ENCODE assay signal across 8 cellular contexts in genomic region chr15:98823012-98823458, GRCh38.
DNase-seq lines count a peak whose midpoint lies in the region; ATAC-seq and TF ChIP-seq lines count a peak whose summit lies in the region.

No MANE protein-coding gene starts in this region.

- H3K23ac ChIP-seq in IMR-90 (ENCODE audit: low read depth, low read length) = no peak overlapping the region; the same call in 1 of the 2 replicates

- in situ Hi-C loops in IMR-90 (cut with MboI; ENCODE audit: low sequenced_read_pairs) = no loop called here

- peak overlapping the region in 1 of 2 experiments; percentile 33; a peak in 2 of 4 replicates for H4K8ac ChIP-seq in IMR-90 (ENCODE audit: low read depth in 2 of 2, low read length in 2 of 2)

- H3K18ac ChIP-seq in IMR-90 (ENCODE audit: low read depth, low read length) = no peak overlapping the region; the same call in 1 of the 2 replicates

- H4K91ac ChIP-seq in IMR-90 (ENCODE audit: insufficient read depth, low read depth, low read length) = no peak overlapping the region

- H3K4me1 ChIP-seq in IMR-90 (ENCODE audit: control insufficient read depth, insufficient read depth, low read length) = peaks cover 10% of the 10 kb centered on the region
- H3K4me1 ChIP-seq in adipocyte (ENCODE audit: control insufficient read depth, insufficient read depth, low read length) = no peaks in the 10 kb centered on the region
- peaks cover 0 to 6% of the 10 kb centered on the region in 2 donors for H3K4me1 ChIP-seq in lung (ENCODE audit: control insufficient read depth in 2 of 2, insufficient read depth in 2 of 2, low read length in 2 of 2)

- H3K4me2 ChIP-seq in IMR-90 (ENCODE audit: low read depth, low read length) = peak overlapping the region; percentile 79

- peak overlapping the region; percentile 75 for H2BK5ac ChIP-seq in IMR-90 (ENCODE audit: low read depth, low read length, poor library complexity, severe bottlenecking)

- H2AK9ac ChIP-seq in IMR-90 (replicated peaks; ENCODE audit: low read depth, low read length, poor library complexity) = no peak overlapping the region

- H3K36me3 ChIP-seq in IMR-90 (ENCODE audit: control insufficient read depth, insufficient read depth, low read length) (peaks cover 3% of the 10 kb centered on the region; the same call in 1 of the 2 replicates), adipocyte (ENCODE audit: control insufficient read depth, insufficient read depth, low read length, severe bottlenecking) (no peaks in the 10 kb centered on the region), lung (ENCODE audit: control insufficient read depth in 2 of 2, insufficient read depth in 2 of 2, low read length in 2 of 2) (no peaks in the 10 kb centered on the region)

- BruUV-seq in IMR-90 (replicated peaks; lab: Mats Ljungman, UMichigan) = no TSS peak

- H3K9me3 ChIP-seq in IMR-90 (ENCODE audit: control insufficient read depth, insufficient read depth, low read length) = peaks cover 5% of the 10 kb centered on the region
- H3K9me3 ChIP-seq in adipocyte (ENCODE audit: control insufficient read depth, low read length) = peaks cover 22% of the 10 kb centered on the region
- H3K9me3 ChIP-seq in lung (ENCODE audit: control insufficient read depth in 2 of 2, insufficient read depth in 1 of 2, low read length in 1 of 2) = peaks cover 0 to 6% of the 10 kb centered on the region in 2 donors

- no peak overlapping the region for H3K9ac ChIP-seq in IMR-90 (ENCODE audit: low read depth, low read length)
- H3K9ac ChIP-seq in adipocyte (ENCODE audit: low read length) = no peak overlapping the region

- no peak overlapping the region for H2AK5ac ChIP-seq in IMR-90 (ENCODE audit: low read depth, low read length)

- H3K27ac ChIP-seq in IMR-90 (ENCODE audit: insufficient read depth, low read length) = no peak overlapping the region
- no peak overlapping the region for H3K27ac ChIP-seq in lung (ENCODE audit: low read depth in 1 of 2, low read length in 1 of 2)

- ATAC-seq in IMR-90 (ENCODE audit: low read depth) = peak; percentile 98
- peak; percentile 47 for ATAC-seq in lung (ENCODE audit: insufficient read depth, low FRiP score)
- ATAC-seq in HG03571 (IDR thresholded peaks at IDR 0.05; ENCODE audit: unreplicated experiment) = no peak
- ATAC-seq in HG02973 (IDR thresholded peaks at IDR 0.05; ENCODE audit: unreplicated experiment) = no peak

- no peak for TF ChIP-seq RAD21 in IMR-90 (IDR thresholded peaks at IDR 0.05; ENCODE audit: low read length)

- H3K4ac ChIP-seq in IMR-90 (ENCODE audit: low read depth, low read length) = no peak overlapping the region

- no CpG with 5 or more reads among the region's 2 CpGs for WGBS in IMR-90 (ENCODE audit: extremely low coverage in 2 of 2, insufficient read length in 1 of 2), 2 experiments
- 41 to 65% methylated on average over 2 of the region's 2 CpGs for WGBS in lung, 2 donors

- TF ChIP-seq POLR2A in IMR-90 (IDR thresholded peaks at IDR 0.05; ENCODE audit: low read depth, low read length) = no peak

- 0 out of 2 replicates have a peak overlapping the region, but pooled peaks have one; percentile 1 for H2BK120ac ChIP-seq in IMR-90 (ENCODE audit: low read depth, low read length)

- no peak overlapping the region; the same call in 1 of the 2 replicates for H3K56ac ChIP-seq in IMR-90 (ENCODE audit: extremely low read depth, insufficient read depth, low read length)

- intact Hi-C loops in IMR-90 (cut with micrococcal nuclease) = no loop called here

- no peak overlapping the region for H2AFZ ChIP-seq in IMR-90 (replicated peaks; ENCODE audit: low read length, poor library complexity)

- H2BK15ac ChIP-seq in IMR-90 (ENCODE audit: low read depth, low read length) = no peak overlapping the region; the same call in 2 of the 3 replicates

- TF ChIP-seq CTCF in AG10803 (conservative IDR thresholded peaks at IDR 0.05; ENCODE audit: low read length) (no peak), IMR-90 (conservative IDR thresholded peaks at IDR 0.05; ENCODE audit: low read depth, low read length) (no peak), lung (IDR thresholded peaks at IDR 0.05; ENCODE audit: control extremely low read depth, extremely low read depth) (no peak)

- no peak overlapping the region for H4K5ac ChIP-seq in IMR-90 (ENCODE audit: low read depth, low read length)

- POLR2A ChIA-PET in IMR-90 (lab: Charles Lee; ENCODE audit: unreplicated experiment) = no interaction called here

- H4K20me1 ChIP-seq in IMR-90 (ENCODE audit: insufficient read depth, low read length) = peaks cover 38% of the 10 kb centered on the region

- H3K9me1 ChIP-seq in IMR-90 (ENCODE audit: insufficient read depth, low read length) = peaks cover 7% of the 10 kb centered on the region; the same call in 1 of the 2 replicates

- CTCF ChIA-PET in IMR-90 (lab: Yijun Ruan, JAX) = interaction anchor here (0.6 to 0.9 kb wide), 3 partner anchors 27 to 304 kb away, joined by 3 read pairs; no protein-coding TSS in a partner anchor

- DNase-seq in AG10803 (ENCODE audit: low read depth) (peak; percentile 72), IMR-90 (peak; percentile 96), adipocyte (ENCODE audit: low read depth) (peak; percentile 52), lung (ENCODE audit: low spot score) (no peak)
- no peak for DNase-seq in stimulated activated CD4-positive, alpha-beta T cell treated with anti-CD3 and anti-CD28 coated beads, Interleukin-2, amount 100 ng/mL, for 48 hours
- no peak for DNase-seq in effector CD4-positive, alpha-beta T cell

- H3K4me3 ChIP-seq in AG10803 (ENCODE audit: low read length) (0 out of 2 replicates have a peak overlapping the region, but pooled peaks have one; percentile 12), IMR-90 (ENCODE audit: insufficient read depth, low read depth, low read length) (no peak overlapping the region; the same call in 1 of the 2 replicates), adipocyte (ENCODE audit: low read length) (no peak overlapping the region), lung (no peak overlapping the region)

- no peak overlapping the region for H2BK20ac ChIP-seq in IMR-90 (ENCODE audit: low read depth, low read length)

- no peaks in the 10 kb centered on the region for H3K27me3 ChIP-seq in IMR-90 (ENCODE audit: control insufficient read depth, insufficient read depth, low read length)
- H3K27me3 ChIP-seq in adipocyte (replicated peaks; ENCODE audit: control insufficient read depth, insufficient read depth, low read length) = no peaks in the 10 kb centered on the region
- H3K27me3 ChIP-seq in lung (ENCODE audit: control insufficient read depth, insufficient read depth) = no peaks in the 10 kb centered on the region

- H3K79me1 ChIP-seq in IMR-90 (ENCODE audit: low read depth in 1 of 2, low read length in 2 of 2) = peaks cover 54 to 71% of the 10 kb centered on the region in 2 experiments

- dilution Hi-C loops in IMR-90 (cut with HindIII; ENCODE audit: low sequenced_read_pairs, unreplicated experiment) = no loop called here

- 0 out of 2 replicates have a peak overlapping the region, but pooled peaks have one; percentile 41 for H3K14ac ChIP-seq in IMR-90 (replicated peaks; ENCODE audit: low read depth, low read length)

TF ChIP-seq in IMR-90, 13 proteins besides CTCF, POLR2A, EP300 and RAD21:
- TF ChIP-seq ELK1 (IDR thresholded peaks at IDR 0.05; ENCODE audit: borderline replicate concordance, low read depth, low read length) = no peak
- TF ChIP-seq BHLHE40 (IDR thresholded peaks at IDR 0.05; ENCODE audit: low read depth, low read length) = peak; percentile 92
- TF ChIP-seq MAFK (IDR thresholded peaks at IDR 0.05; ENCODE audit: low read depth, low read length) = peak; percentile 6; the same call in 1 of the 2 replicates
- TF ChIP-seq CEBPB (IDR thresholded peaks at IDR 0.05; ENCODE audit: low read depth, low read length) = peak; percentile 37; the same call in 1 of the 2 replicates
- TF ChIP-seq USF2 (IDR thresholded peaks at IDR 0.05; ENCODE audit: low read depth, low read length) = peak; percentile 88
- TF ChIP-seq MAZ (IDR thresholded peaks at IDR 0.05; ENCODE audit: borderline replicate concordance, low read depth, low read length) = 0 out of 2 replicates have a peak, but pooled peaks have one; percentile 12
- TF ChIP-seq SMC3 (IDR thresholded peaks at IDR 0.05; ENCODE audit: low read depth, low read length) = 0 out of 2 replicates have a peak, but pooled peaks have one; percentile 3
- TF ChIP-seq MXI1 (IDR thresholded peaks at IDR 0.05; ENCODE audit: borderline replicate concordance, low read depth, low read length) = 0 out of 2 replicates have a peak, but pooled peaks have one; percentile 11
- TF ChIP-seq NFE2L2 (IDR thresholded peaks at IDR 0.05; ENCODE audit: low read depth, low read length) = no peak

Comparison
In these comparisons a context has a peak if more than half of its experiments do, and no peak if none do; other contexts are left out.
1. DNase-seq: peak in AG10803 (single experiment), IMR-90 (single experiment) and adipocyte (single experiment); none in lung (single experiment), stimulated activated CD4-positive, alpha-beta T cell treated with anti-CD3 and anti-CD28 coated beads, Interleukin-2, amount 100 ng/mL, for 48 hours (0 of 2) and effector CD4-positive, alpha-beta T cell (single experiment).
2. ATAC-seq: peak in IMR-90 (single experiment) and lung (single experiment); none in HG03571 (single experiment) and HG02973 (single experiment).